ENCODE assay signal across 8 cellular contexts in genomic region chr13:18211752-18212560, GRCh38.
DNase-seq lines count a peak whose midpoint lies in the region; ATAC-seq and TF ChIP-seq lines count a peak whose summit lies in the region.
"Not testable (repeated sequence)": the region's sequence is repeated elsewhere in the genome, so short reads cannot be mapped to it uniquely, and the experiment has no call there.

No MANE protein-coding gene starts in this region.

- intact Hi-C loops in right lobe of liver (cut with DNase I); gastrocnemius medialis (cut with DNase I; ENCODE audit: low total_unique reads): not testable (repeated sequence)

- not testable (repeated sequence) for TF ChIP-seq CTCF in right lobe of liver (IDR thresholded peaks at IDR 0.05); gastrocnemius medialis (IDR thresholded peaks at IDR 0.05 in 4 of 5, conservative IDR thresholded peaks at IDR 0.05 in 1 of 5)

- not testable (repeated sequence) for H3K9me3 ChIP-seq in right lobe of liver, gastrocnemius medialis

- in situ Hi-C loops in gastrocnemius medialis (cut with MboI; ENCODE audit: low sequenced_read_pairs in 4 of 4), result not testable (repeated sequence)

- peak; percentile 94 for ATAC-seq in GM19452 (IDR thresholded peaks at IDR 0.05; ENCODE audit: unreplicated experiment)
- peak; percentile 87 for ATAC-seq in HG02759 (IDR thresholded peaks at IDR 0.05; ENCODE audit: unreplicated experiment)
- peak; percentile 79 for ATAC-seq in HG03521 (IDR thresholded peaks at IDR 0.05; ENCODE audit: unreplicated experiment)
- ATAC-seq in right lobe of liver, result peak; percentile 65 to 86 (median 69)
- peak; percentile 89 to 90 for ATAC-seq in gastrocnemius medialis

- H3K4me1 ChIP-seq in right lobe of liver, gastrocnemius medialis: not testable (repeated sequence)

- H3K27me3 ChIP-seq in right lobe of liver, gastrocnemius medialis: not testable (repeated sequence)

- H3K36me3 ChIP-seq in right lobe of liver, gastrocnemius medialis: not testable (repeated sequence)

- WGBS in right lobe of liver (ENCODE audit: insufficient coverage, low coverage, low lambda C conversion rate, missing lambda C conversion rate), result 65% methylated on average over 5 of the region's 5 CpGs

- TF ChIP-seq POLR2A in right lobe of liver (IDR thresholded peaks at IDR 0.05); gastrocnemius medialis (IDR thresholded peaks at IDR 0.05): not testable (repeated sequence)

- not testable (repeated sequence) for H3K4me3 ChIP-seq in right lobe of liver, gastrocnemius medialis

- DNase-seq in CD1c-positive myeloid dendritic cell (ENCODE audit: extremely low spot score) (peak; percentile 31), dermis blood vessel endothelial cell (peak; percentile 7), right lobe of liver (peak in 2 of 3 donors; percentile 70 to 79), gastrocnemius medialis (peak; percentile 39 to 43)
- DNase-seq in activated CD4-positive, alpha-beta T cell treated with anti-CD3 and anti-CD28 coated beads for 48 hours, result peak; percentile 6

- H3K27ac ChIP-seq in right lobe of liver, gastrocnemius medialis: not testable (repeated sequence)

Comparison
In these comparisons a context has a peak if more than half of its experiments do, and no peak if none do; other contexts are left out.
1. DNase-seq: peak in every context shown above with its lines; median percentile 74 in right lobe of liver; 41 in gastrocnemius medialis; 31 in CD1c-positive myeloid dendritic cell; 7 in dermis blood vessel endothelial cell; 6 in activated CD4-positive, alpha-beta T cell treated with anti-CD3 and anti-CD28 coated beads for 48 hours.